Comparison of ENCODE assay signal across 17 cellular contexts in genomic region chr2:149738771-149739170, GRCh38.
DNase-seq lines count a peak whose midpoint lies in the region; ATAC-seq and TF ChIP-seq lines count a peak whose summit lies in the region.
"Had no signal": no experiment of that assay in that cellular context is flagged by ENCODE, and none has a peak within 500 bp of the region (broad histone marks: within the 10 kb centered on the region; RNA-seq: fewer than 3 reads in every experiment).

No MANE protein-coding gene starts in this region.

- H3K4me3 ChIP-seq in mucosa of descending colon = no peak overlapping the region
- H3K4me3 ChIP-seq: BLaER1 had no signal

- no peaks in the 10 kb centered on the region for H3K4me1 ChIP-seq in mucosa of descending colon (ENCODE audit: low read depth)
- H3K4me1 ChIP-seq: BLaER1 had no signal

- no peaks in the 10 kb centered on the region for H3K36me3 ChIP-seq in mucosa of descending colon (ENCODE audit: low read depth)
- H3K36me3 ChIP-seq: BLaER1 had no signal

- intact Hi-C loops in CD4-positive, alpha-beta T cell (cut with DNase I, micrococcal nuclease) = no loop called here
- intact Hi-C loops in mucosa of descending colon (cut with DNase I, micrococcal nuclease) = no loop called here

- TF ChIP-seq CTCF in mesothelial cell of epicardium (IDR thresholded peaks at IDR 0.05; ENCODE audit: unreplicated experiment) (no peak), mucosa of descending colon (IDR thresholded peaks at IDR 0.05) (no peak)
- TF ChIP-seq CTCF in CD4-positive, alpha-beta T cell (IDR thresholded peaks at IDR 0.05) = no peak

- CTCF ChIA-PET in CD4-positive, alpha-beta T cell (lab: Charles Lee) = no interaction called here

- POLR2A ChIA-PET in CD4-positive, alpha-beta T cell (lab: Charles Lee) = no interaction called here

- DNase-seq in EH (ENCODE audit: low read depth) (peak; percentile 62), RPMI7951 (ENCODE audit: low read depth) (peak; percentile 75), cerebellar cortex (ENCODE audit: low spot score) (peak; percentile 32), mesothelial cell of epicardium (ENCODE audit: low spot score in 2 of 2, unreplicated experiment in 2 of 2) (no peak), mucosa of descending colon (no peak)
- no peak for DNase-seq in CD4-positive, alpha-beta T cell
- no peak for DNase-seq in activated T-cell treated with anti-CD3 and anti-CD28 coated beads, Interleukin-2, amount 50 U/mL, for 1 hour
- DNase-seq in activated CD4-positive, CD25-positive, alpha-beta regulatory T cell (lab: John Stamatoyannopoulos, UW) = no peak
- DNase-seq: CD8-positive, alpha-beta memory T cell; NCI-H1417 treated with DMSO at 0.1 percent for 48 hours; NCI-H187 treated with DMSO at 0.1 percent for 48 hours; NCI-H2227 treated with DMSO at 0.1 percent for 48 hours; NCI-H510A treated with DMSO at 0.1 percent for 48 hours; NCI-H82; OCI-M1; SHP77 treated with DMSO at 0.1 percent for 48 hours had no signal

- H3K27me3 ChIP-seq in CD4-positive, alpha-beta T cell (ENCODE audit: control insufficient read depth, insufficient read depth, low read length) = no peaks in the 10 kb centered on the region
- H3K27me3 ChIP-seq: BLaER1 had no signal

- peaks cover 32% of the 10 kb centered on the region for H3K4me1 Mint-ChIP-seq in mesothelial cell of epicardium
- H3K4me1 Mint-ChIP-seq in CD4-positive, alpha-beta T cell (ENCODE audit: low read depth) = no peaks in the 10 kb centered on the region
- H3K4me1 Mint-ChIP-seq: CD8-positive, alpha-beta memory T cell had no signal

- H3K27ac Mint-ChIP-seq in mesothelial cell of epicardium = peak overlapping the region; percentile 23
- H3K27ac Mint-ChIP-seq in CD4-positive, alpha-beta T cell = no peak overlapping the region
- H3K27ac Mint-ChIP-seq: CD8-positive, alpha-beta memory T cell had no signal

- H3K4me3 Mint-ChIP-seq in mesothelial cell of epicardium = no peak overlapping the region
- no peak overlapping the region for H3K4me3 Mint-ChIP-seq in CD4-positive, alpha-beta T cell
- H3K4me3 Mint-ChIP-seq: CD8-positive, alpha-beta memory T cell had no signal

- no peak for ATAC-seq in CD4-positive, alpha-beta T cell (ENCODE audit: poor library complexity)
- ATAC-seq in mucosa of descending colon = no peak

- no peaks in the 10 kb centered on the region for H3K9me3 ChIP-seq in CD4-positive, alpha-beta T cell (ENCODE audit: control insufficient read depth, low read length)
- no peaks in the 10 kb centered on the region for H3K9me3 ChIP-seq in mucosa of descending colon
- H3K9me3 ChIP-seq: BLaER1 had no signal

- H3K36me3 Mint-ChIP-seq in mesothelial cell of epicardium = peaks cover 9% of the 10 kb centered on the region
- H3K36me3 Mint-ChIP-seq in CD4-positive, alpha-beta T cell (ENCODE audit: low read depth) = no peaks in the 10 kb centered on the region
- H3K36me3 Mint-ChIP-seq: CD8-positive, alpha-beta memory T cell had no signal

- H3K27me3 Mint-ChIP-seq in mesothelial cell of epicardium (ENCODE audit: low read depth) = no peaks in the 10 kb centered on the region
- H3K27me3 Mint-ChIP-seq in CD4-positive, alpha-beta T cell = no peaks in the 10 kb centered on the region
- H3K27me3 Mint-ChIP-seq: CD8-positive, alpha-beta memory T cell had no signal

- no peak overlapping the region for H3K27ac ChIP-seq in CD4-positive, alpha-beta T cell (ENCODE audit: low read depth, low read length)
- H3K27ac ChIP-seq: BLaER1 had no signal

- H3K9me3 Mint-ChIP-seq in mesothelial cell of epicardium = peaks cover 12% of the 10 kb centered on the region
- no peaks in the 10 kb centered on the region for H3K9me3 Mint-ChIP-seq in CD4-positive, alpha-beta T cell

Comparison
In these comparisons a context has a peak if more than half of its experiments do, and no peak if none do; other contexts are left out.
1. DNase-seq: peak in EH (single experiment), RPMI7951 (single experiment) and cerebellar cortex (single experiment); none in mesothelial cell of epicardium (0 of 2), CD4-positive, alpha-beta T cell (0 of 10), activated T-cell treated with anti-CD3 and anti-CD28 coated beads, Interleukin-2, amount 50 U/mL, for 1 hour (single experiment), activated CD4-positive, CD25-positive, alpha-beta regulatory T cell (0 of 4) and mucosa of descending colon (0 of 3).